In genomic region chr16:64478258-64478906, GRCh38 we compare ENCODE assay signal across 12 cellular contexts.
DNase-seq lines count a peak whose midpoint lies in the region; TF ChIP-seq lines count a peak whose summit lies in the region.
"Had no signal": no experiment of that assay in that cellular context is flagged by ENCODE, and none has a peak within 500 bp of the region (broad histone marks: within the 10 kb centered on the region; RNA-seq: fewer than 3 reads in every experiment).

No MANE protein-coding gene starts in this region.

- no peaks in the 10 kb centered on the region for H3K36me3 ChIP-seq in fibroblast of lung (ENCODE audit: control insufficient read depth, insufficient read depth, low read length)

- no peak overlapping the region for H3K4me3 ChIP-seq in fibroblast of lung (replicated peaks in 1 of 4; ENCODE audit: control extremely low read depth in 1 of 4, insufficient read depth in 1 of 4, low read depth in 3 of 4, low read length in 4 of 4)

- H3K4me1 Mint-ChIP-seq in progenitor cell of endocrine pancreas (ENCODE audit: low read depth), result peaks cover 13% of the 10 kb centered on the region
- H3K4me1 Mint-ChIP-seq: activated naive CD4-positive, alpha-beta T cell treated with anti-CD3 and anti-CD28 coated beads, Interleukin-2, amount 50 U/mL, for 24 hours had no signal

- no peak overlapping the region for H3K9ac ChIP-seq in fibroblast of lung (ENCODE audit: insufficient read depth, low read length)

- H3K27ac ChIP-seq in fibroblast of lung (ENCODE audit: insufficient read depth, low read length), result no peak overlapping the region
- no peak overlapping the region for H3K27ac ChIP-seq in substantia nigra (ENCODE audit: low read depth, low read length, poor library complexity, severe bottlenecking)
- H3K27ac ChIP-seq: epithelial cell of prostate had no signal

- peak overlapping the region; percentile 5 for H3K27ac Mint-ChIP-seq in progenitor cell of endocrine pancreas
- H3K27ac Mint-ChIP-seq: activated naive CD4-positive, alpha-beta T cell treated with anti-CD3 and anti-CD28 coated beads, Interleukin-2, amount 50 U/mL, for 24 hours had no signal

- no peaks in the 10 kb centered on the region for H3K27me3 ChIP-seq in fibroblast of lung (ENCODE audit: control insufficient read depth, insufficient read depth, low read length)

- no peak overlapping the region for H2AFZ ChIP-seq in fibroblast of lung (ENCODE audit: low read length)

- H3K9me3 ChIP-seq in fibroblast of lung (ENCODE audit: control insufficient read depth, insufficient read depth, low read depth, low read length), result no peaks in the 10 kb centered on the region

- H4K20me1 ChIP-seq in fibroblast of lung (ENCODE audit: control insufficient read depth, extremely low read depth, insufficient read depth, low read length), result no peaks in the 10 kb centered on the region

- no peaks in the 10 kb centered on the region for H3K79me2 ChIP-seq in fibroblast of lung (ENCODE audit: control insufficient read depth, insufficient read depth, low read length)

- no peak overlapping the region for H3K4me2 ChIP-seq in fibroblast of lung (ENCODE audit: extremely low read depth, insufficient read depth, low read length)

- no peaks in the 10 kb centered on the region for H3K4me1 ChIP-seq in fibroblast of lung (ENCODE audit: control insufficient read depth, extremely low read depth, insufficient read depth, low read length)

- H3K4me3 Mint-ChIP-seq in progenitor cell of endocrine pancreas (ENCODE audit: low read depth), result no peak overlapping the region
- H3K4me3 Mint-ChIP-seq: activated naive CD4-positive, alpha-beta T cell treated with anti-CD3 and anti-CD28 coated beads, Interleukin-2, amount 50 U/mL, for 24 hours had no signal

- DNase-seq in DMS79 (lab: John Stamatoyannopoulos, UW) (peak; percentile 62), NCI-H226 (peak; percentile 12), fibroblast of lung (ENCODE audit: low read depth in 2 of 2) (peak; percentile 67 to 91), progenitor cell of endocrine pancreas (ENCODE audit: low spot score, unreplicated experiment) (no peak), NCI-H345 treated with DMSO at 0.1 percent for 48 hours (lab: John Stamatoyannopoulos, UW; ENCODE audit: unreplicated experiment) (no peak), NOMO-1 (lab: John Stamatoyannopoulos, UW; ENCODE audit: unreplicated experiment in 2 of 2) (no peak), GM20000 (ENCODE audit: low spot score) (no peak), substantia nigra (lab: John Stamatoyannopoulos, UW) (no peak)
- DNase-seq: activated CD4-positive, alpha-beta T cell treated with anti-CD3 and anti-CD28 coated beads, Interleukin-2, amount 50 U/mL, for 1 hour; NCI-H526 treated with DMSO at 0.1 percent for 48 hours had no signal

- TF ChIP-seq CTCF in fibroblast of lung (conservative IDR thresholded peaks at IDR 0.05 in 1 of 2, IDR thresholded peaks at IDR 0.05 in 1 of 2; ENCODE audit: low read depth in 1 of 2, low read length in 2 of 2) (no peak), progenitor cell of endocrine pancreas (IDR thresholded peaks at IDR 0.05; ENCODE audit: unreplicated experiment) (no peak), GM20000 (IDR thresholded peaks at IDR 0.05; ENCODE audit: extremely low read depth, missing control alignments) (no peak)

- no peaks in the 10 kb centered on the region for H3K36me3 Mint-ChIP-seq in progenitor cell of endocrine pancreas (ENCODE audit: insufficient read depth)
- H3K36me3 Mint-ChIP-seq: activated naive CD4-positive, alpha-beta T cell treated with anti-CD3 and anti-CD28 coated beads, Interleukin-2, amount 50 U/mL, for 24 hours had no signal

- no peaks in the 10 kb centered on the region for H3K27me3 Mint-ChIP-seq in progenitor cell of endocrine pancreas
- H3K27me3 Mint-ChIP-seq: activated naive CD4-positive, alpha-beta T cell treated with anti-CD3 and anti-CD28 coated beads, Interleukin-2, amount 50 U/mL, for 24 hours had no signal

- no peaks in the 10 kb centered on the region for H3K9me3 Mint-ChIP-seq in progenitor cell of endocrine pancreas (ENCODE audit: low read depth)

Comparison
In these comparisons a context has a peak if more than half of its experiments do, and no peak if none do; other contexts are left out.
1. DNase-seq: peak in DMS79 (single experiment), NCI-H226 (single experiment) and fibroblast of lung (2 of 2); none in progenitor cell of endocrine pancreas (single experiment), NCI-H345 treated with DMSO at 0.1 percent for 48 hours (single experiment), NOMO-1 (0 of 2), GM20000 (single experiment) and substantia nigra (0 of 49).